Comparison of ENCODE assay signal across 1 cellular context in genomic region chr19:6663236-6664187, GRCh38.
TF ChIP-seq lines count a peak whose summit lies in the region.

No MANE protein-coding gene starts in this region.

TF ChIP-seq in HepG2, 621 proteins besides CTCF, POLR2A, EP300 and RAD21:
- TF ChIP-seq NCOA1 (CRISPR knock-in tag; IDR thresholded peaks at IDR 0.05) (no peak), LCORL (IDR thresholded peaks at IDR 0.05) (0 out of 2 replicates have a peak, but pooled peaks have one; percentile 8), LCORL (CRISPR knock-in tag; IDR thresholded peaks at IDR 0.05) (no peak), CREB3 (CRISPR knock-in tag; IDR thresholded peaks at IDR 0.05) (no peak), CREB1 (IDR thresholded peaks at IDR 0.05) (peak; percentile 76; the same call in 1 of the 2 replicates), CREB1 (CRISPR knock-in tag; IDR thresholded peaks at IDR 0.05) (no peak), ZNF788 (CRISPR knock-in tag; IDR thresholded peaks at IDR 0.05; ENCODE audit: borderline replicate concordance) (no peak), ATM (IDR thresholded peaks at IDR 0.05; ENCODE audit: borderline replicate concordance) (no peak), ZFP36L2 (CRISPR knock-in tag; IDR thresholded peaks at IDR 0.05) (no peak), FOXJ3 (CRISPR knock-in tag; IDR thresholded peaks at IDR 0.05; ENCODE audit: borderline replicate concordance) (no peak), SSRP1 (CRISPR knock-in tag; IDR thresholded peaks at IDR 0.05) (peak; percentile 71; the same call in 1 of the 2 replicates), NCOA5 (CRISPR knock-in tag; IDR thresholded peaks at IDR 0.05) (no peak), ZNF546 (CRISPR knock-in tag; conservative IDR thresholded peaks at IDR 0.05) (no peak), POLR2G (IDR thresholded peaks at IDR 0.05; ENCODE audit: low read depth, low read length) (peak; percentile 27; the same call in 1 of the 2 replicates), PLRG1 (conservative IDR thresholded peaks at IDR 0.05) (no peak), NFE2L1 (CRISPR knock-in tag; IDR thresholded peaks at IDR 0.05; ENCODE audit: borderline replicate concordance) (no peak), ZNF704 (CRISPR knock-in tag; IDR thresholded peaks at IDR 0.05; ENCODE audit: borderline replicate concordance) (no peak), ZNF558 (CRISPR knock-in tag; IDR thresholded peaks at IDR 0.05; ENCODE audit: borderline replicate concordance) (no peak), ZNF296 (CRISPR knock-in tag; conservative IDR thresholded peaks at IDR 0.05) (no peak), TBL1XR1 (IDR thresholded peaks at IDR 0.05; ENCODE audit: borderline replicate concordance, low read length, partially characterized antibody) (no peak), ELK4 (CRISPR knock-in tag; IDR thresholded peaks at IDR 0.05; ENCODE audit: borderline replicate concordance) (no peak), NFKBIZ (CRISPR knock-in tag; IDR thresholded peaks at IDR 0.05) (no peak)
- TF ChIP-seq, protein P1, sequence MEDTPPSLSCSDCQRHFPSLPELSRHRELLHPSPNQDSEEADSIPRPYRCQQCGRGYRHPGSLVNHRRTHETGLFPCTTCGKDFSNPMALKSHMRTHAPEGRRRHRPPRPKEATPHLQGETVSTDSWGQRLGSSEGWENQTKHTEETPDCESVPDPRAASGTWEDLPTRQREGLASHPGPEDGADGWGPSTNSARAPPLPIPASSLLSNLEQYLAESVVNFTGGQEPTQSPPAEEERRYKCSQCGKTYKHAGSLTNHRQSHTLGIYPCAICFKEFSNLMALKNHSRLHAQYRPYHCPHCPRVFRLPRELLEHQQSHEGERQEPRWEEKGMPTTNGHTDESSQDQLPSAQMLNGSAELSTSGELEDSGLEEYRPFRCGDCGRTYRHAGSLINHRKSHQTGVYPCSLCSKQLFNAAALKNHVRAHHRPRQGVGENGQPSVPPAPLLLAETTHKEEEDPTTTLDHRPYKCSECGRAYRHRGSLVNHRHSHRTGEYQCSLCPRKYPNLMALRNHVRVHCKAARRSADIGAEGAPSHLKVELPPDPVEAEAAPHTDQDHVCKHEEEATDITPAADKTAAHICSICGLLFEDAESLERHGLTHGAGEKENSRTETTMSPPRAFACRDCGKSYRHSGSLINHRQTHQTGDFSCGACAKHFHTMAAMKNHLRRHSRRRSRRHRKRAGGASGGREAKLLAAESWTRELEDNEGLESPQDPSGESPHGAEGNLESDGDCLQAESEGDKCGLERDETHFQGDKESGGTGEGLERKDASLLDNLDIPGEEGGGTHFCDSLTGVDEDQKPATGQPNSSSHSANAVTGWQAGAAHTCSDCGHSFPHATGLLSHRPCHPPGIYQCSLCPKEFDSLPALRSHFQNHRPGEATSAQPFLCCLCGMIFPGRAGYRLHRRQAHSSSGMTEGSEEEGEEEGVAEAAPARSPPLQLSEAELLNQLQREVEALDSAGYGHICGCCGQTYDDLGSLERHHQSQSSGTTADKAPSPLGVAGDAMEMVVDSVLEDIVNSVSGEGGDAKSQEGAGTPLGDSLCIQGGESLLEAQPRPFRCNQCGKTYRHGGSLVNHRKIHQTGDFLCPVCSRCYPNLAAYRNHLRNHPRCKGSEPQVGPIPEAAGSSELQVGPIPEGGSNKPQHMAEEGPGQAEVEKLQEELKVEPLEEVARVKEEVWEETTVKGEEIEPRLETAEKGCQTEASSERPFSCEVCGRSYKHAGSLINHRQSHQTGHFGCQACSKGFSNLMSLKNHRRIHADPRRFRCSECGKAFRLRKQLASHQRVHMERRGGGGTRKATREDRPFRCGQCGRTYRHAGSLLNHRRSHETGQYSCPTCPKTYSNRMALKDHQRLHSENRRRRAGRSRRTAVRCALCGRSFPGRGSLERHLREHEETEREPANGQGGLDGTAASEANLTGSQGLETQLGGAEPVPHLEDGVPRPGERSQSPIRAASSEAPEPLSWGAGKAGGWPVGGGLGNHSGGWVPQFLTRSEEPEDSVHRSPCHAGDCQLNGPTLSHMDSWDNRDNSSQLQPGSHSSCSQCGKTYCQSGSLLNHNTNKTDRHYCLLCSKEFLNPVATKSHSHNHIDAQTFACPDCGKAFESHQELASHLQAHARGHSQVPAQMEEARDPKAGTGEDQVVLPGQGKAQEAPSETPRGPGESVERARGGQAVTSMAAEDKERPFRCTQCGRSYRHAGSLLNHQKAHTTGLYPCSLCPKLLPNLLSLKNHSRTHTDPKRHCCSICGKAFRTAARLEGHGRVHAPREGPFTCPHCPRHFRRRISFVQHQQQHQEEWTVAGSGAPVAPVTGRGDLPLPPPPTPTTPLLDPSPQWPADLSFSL (CRISPR knock-in tag; IDR thresholded peaks at IDR 0.05), result peak; percentile 85
- TF ChIP-seq, protein P2, sequence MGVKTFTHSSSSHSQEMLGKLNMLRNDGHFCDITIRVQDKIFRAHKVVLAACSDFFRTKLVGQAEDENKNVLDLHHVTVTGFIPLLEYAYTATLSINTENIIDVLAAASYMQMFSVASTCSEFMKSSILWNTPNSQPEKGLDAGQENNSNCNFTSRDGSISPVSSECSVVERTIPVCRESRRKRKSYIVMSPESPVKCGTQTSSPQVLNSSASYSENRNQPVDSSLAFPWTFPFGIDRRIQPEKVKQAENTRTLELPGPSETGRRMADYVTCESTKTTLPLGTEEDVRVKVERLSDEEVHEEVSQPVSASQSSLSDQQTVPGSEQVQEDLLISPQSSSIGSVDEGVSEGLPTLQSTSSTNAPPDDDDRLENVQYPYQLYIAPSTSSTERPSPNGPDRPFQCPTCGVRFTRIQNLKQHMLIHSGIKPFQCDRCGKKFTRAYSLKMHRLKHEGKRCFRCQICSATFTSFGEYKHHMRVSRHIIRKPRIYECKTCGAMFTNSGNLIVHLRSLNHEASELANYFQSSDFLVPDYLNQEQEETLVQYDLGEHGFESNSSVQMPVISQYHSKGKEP (CRISPR knock-in tag; IDR thresholded peaks at IDR 0.05), result no peak
